ENCODE assay signal across 1 cellular context in the genomic region with DNA sequence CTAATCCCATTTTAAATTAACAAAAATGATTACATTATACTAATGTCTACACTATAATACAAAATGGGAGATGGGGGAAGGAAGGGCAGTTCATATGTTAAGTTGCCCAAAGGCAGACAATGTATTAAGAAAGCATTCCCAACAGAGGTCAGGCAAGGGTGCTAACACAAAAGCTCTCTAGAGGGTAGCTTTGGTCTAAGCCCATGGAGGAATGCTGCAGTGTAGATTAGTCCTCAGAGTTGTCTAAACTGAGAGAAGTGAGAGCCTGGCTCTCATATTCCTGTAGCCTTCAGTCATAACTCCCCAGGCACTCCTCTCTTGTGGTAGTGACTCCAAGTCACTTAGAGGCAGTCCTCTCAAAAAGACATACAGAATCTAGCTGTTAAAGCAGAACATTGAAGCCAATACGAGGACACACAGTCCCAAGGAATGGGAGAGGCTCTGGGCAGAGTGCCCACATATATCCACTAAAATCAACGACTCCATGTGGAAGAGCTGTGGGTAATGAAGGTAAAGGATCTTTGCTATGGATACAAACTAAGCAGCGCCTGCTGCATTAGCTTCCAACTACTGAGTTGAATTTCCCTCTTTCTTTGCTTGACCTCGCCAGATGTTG.
TF ChIP-seq lines count a peak whose summit lies in the region.

No MANE protein-coding gene starts in this region.

TF ChIP-seq in endothelial cell of umbilical vein, 7 proteins besides CTCF, POLR2A, EP300 and RAD21 (continued from another document):
- no peak for TF ChIP-seq FOS (IDR thresholded peaks at IDR 0.05; ENCODE audit: borderline replicate concordance, insufficient read depth, low read length)
- TF ChIP-seq EZH2 (IDR thresholded peaks at IDR 0.05; ENCODE audit: borderline replicate concordance, low read depth, low read length, severe bottlenecking), result no peak
- TF ChIP-seq MYC (IDR thresholded peaks at IDR 0.05; ENCODE audit: low read depth, low read length), result no peak
- no peak for TF ChIP-seq GATA2 (IDR thresholded peaks at IDR 0.05; ENCODE audit: insufficient read depth, insufficient read length, low read depth, low read length)
TF ChIP-seq in endothelial cell of umbilical vein: peak in this region for 0.
